8 cellular contexts compared by ENCODE assay signal in the genomic region with DNA sequence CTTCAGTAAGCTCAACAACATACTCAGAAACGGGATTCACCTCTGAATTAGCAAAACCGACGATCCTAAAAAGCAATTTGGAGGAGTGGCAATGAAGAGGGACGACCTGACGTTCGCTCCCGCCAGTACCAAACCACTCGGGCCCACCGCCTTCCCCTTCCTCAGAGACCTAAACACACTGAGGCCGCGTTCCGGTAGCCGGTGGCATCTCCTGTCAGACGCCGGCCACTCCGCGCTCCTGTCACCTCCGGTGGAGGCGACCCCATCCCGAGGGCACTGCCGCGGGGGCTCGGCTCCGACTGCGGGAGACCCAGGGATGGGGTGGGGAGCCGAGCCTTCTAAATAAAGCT. TPM values are rescaled to one million over a fixed set of nuclear protein-coding genes. Genes with fewer than 3 reads are reported as not detected.
DNase-seq lines count a peak whose midpoint lies in the region; ATAC-seq and TF ChIP-seq lines count a peak whose summit lies in the region.

No MANE protein-coding gene starts in this region.

- peaks cover 65% of the 10 kb centered on the region for H3K4me1 Mint-ChIP-seq in activated CD4-positive, alpha-beta T cell treated with anti-CD3 and anti-CD28 coated beads for 36 hours

- H3K27me3 ChIP-seq in endocrine pancreas (ENCODE audit: control insufficient read depth, insufficient read depth, low read length) (no peaks in the 10 kb centered on the region), muscle layer of colon (ENCODE audit: control insufficient read depth in 1 of 2, insufficient read depth in 2 of 2, low read length in 2 of 2) (no peaks in the 10 kb centered on the region), upper lobe of right lung (no peaks in the 10 kb centered on the region)

- H3K9ac ChIP-seq in endocrine pancreas (ENCODE audit: control insufficient read depth, insufficient read depth, low read length) (peak overlapping the region; percentile 88), muscle layer of colon (ENCODE audit: low read length) (peak overlapping the region; percentile 96)

- H3K4me3 ChIP-seq in endocrine pancreas (ENCODE audit: control insufficient read depth, insufficient read depth, low read length): peak overlapping the region; percentile 80
- H3K4me3 ChIP-seq in muscle layer of colon (ENCODE audit: low read depth in 1 of 2, low read length in 2 of 2): peak overlapping the region; percentile 89 to 94
- peak overlapping the region; percentile 95 for H3K4me3 ChIP-seq in upper lobe of right lung

- peaks cover 4% of the 10 kb centered on the region for H3K4me1 ChIP-seq in endocrine pancreas (ENCODE audit: control insufficient read depth, insufficient read depth, low read length)
- H3K4me1 ChIP-seq in muscle layer of colon (ENCODE audit: insufficient read depth, low read length): peaks cover 21% of the 10 kb centered on the region
- peaks cover 37% of the 10 kb centered on the region for H3K4me1 ChIP-seq in upper lobe of right lung

- no peaks in the 10 kb centered on the region for H3K36me3 ChIP-seq in endocrine pancreas (ENCODE audit: control insufficient read depth, insufficient read depth, low read length)
- no peaks in the 10 kb centered on the region for H3K36me3 ChIP-seq in muscle layer of colon (ENCODE audit: insufficient read depth, low read length)
- H3K36me3 ChIP-seq in upper lobe of right lung: peaks cover 2% of the 10 kb centered on the region

- CTCF ChIA-PET in activated CD4-positive, alpha-beta T cell treated with anti-CD3 and anti-CD28 coated beads for 36 hours (lab: Charles Lee): no interaction called here

- POLR2A ChIA-PET in activated CD4-positive, alpha-beta T cell treated with anti-CD3 and anti-CD28 coated beads for 36 hours (lab: Charles Lee): no interaction called here

- H3K27ac Mint-ChIP-seq in activated CD4-positive, alpha-beta T cell treated with anti-CD3 and anti-CD28 coated beads for 36 hours: peak overlapping the region; percentile 83

- TF ChIP-seq CTCF in upper lobe of right lung (IDR thresholded peaks at IDR 0.05): no peak

- no peaks in the 10 kb centered on the region for H3K27me3 Mint-ChIP-seq in activated CD4-positive, alpha-beta T cell treated with anti-CD3 and anti-CD28 coated beads for 36 hours

- H3K9me3 ChIP-seq in endocrine pancreas (ENCODE audit: control insufficient read depth, low read length) (no peaks in the 10 kb centered on the region), muscle layer of colon (ENCODE audit: low read length) (no peaks in the 10 kb centered on the region), upper lobe of right lung (no peaks in the 10 kb centered on the region)

- peaks cover 5% of the 10 kb centered on the region for H3K36me3 Mint-ChIP-seq in activated CD4-positive, alpha-beta T cell treated with anti-CD3 and anti-CD28 coated beads for 36 hours (ENCODE audit: low read depth)

- H3K9me3 Mint-ChIP-seq in activated CD4-positive, alpha-beta T cell treated with anti-CD3 and anti-CD28 coated beads for 36 hours (ENCODE audit: low read depth): no peaks in the 10 kb centered on the region

- intact Hi-C loops in activated CD4-positive, alpha-beta T cell treated with anti-CD3 and anti-CD28 coated beads for 36 hours (cut with DNase I, micrococcal nuclease): loop anchor here (1.0 to 5.0 kb wide), 10 partner anchors 11 to 418 kb away; a partner anchor contains a TSS
- intact Hi-C loops in upper lobe of right lung (cut with DNase I): no loop called here

- peak; percentile 58 for DNase-seq in activated CD4-positive, alpha-beta T cell treated with anti-CD3 and anti-CD28 coated beads for 36 hours
- no peak for DNase-seq in activated CD4-positive, alpha-beta T cell treated with anti-CD3 and anti-CD28 coated beads for 1 hour
- DNase-seq in T-helper 9 cell (peak; percentile 36), upper lobe of right lung (peak; percentile 76)

- no peak for ATAC-seq in activated CD4-positive, alpha-beta T cell treated with anti-CD3 and anti-CD28 coated beads for 36 hours
- ATAC-seq in HG03135 (IDR thresholded peaks at IDR 0.05; ENCODE audit: unreplicated experiment): peak; percentile 24
- peak; percentile 22 for ATAC-seq in upper lobe of right lung
- ATAC-seq in GM19351 (IDR thresholded peaks at IDR 0.05; ENCODE audit: unreplicated experiment): no peak

- H3K4me3 Mint-ChIP-seq in activated CD4-positive, alpha-beta T cell treated with anti-CD3 and anti-CD28 coated beads for 36 hours: peak overlapping the region; percentile 83

- H3K27ac ChIP-seq in muscle layer of colon (ENCODE audit: low read depth, low read length) (peak overlapping the region; percentile 93), upper lobe of right lung (peak overlapping the region; percentile 96)

RNA-seq across cellular contexts. Expression of a gene that starts 0.6 kb away (rescaled TPM):
- 10 to 100 TPM; 35.1 to 47.3 TPM for total RNA-seq in activated CD4-positive, alpha-beta T cell treated with anti-CD3 and anti-CD28 coated beads for 36 hours
- 42.2 TPM for total RNA-seq in upper lobe of right lung

RNA-seq across cellular contexts. Expression of a gene that starts 11.4 kb away (rescaled TPM):
- 10 to 100 TPM; 29.1 to 33.1 TPM for total RNA-seq in activated CD4-positive, alpha-beta T cell treated with anti-CD3 and anti-CD28 coated beads for 36 hours
- 10.0 TPM for total RNA-seq in upper lobe of right lung

RNA-seq across cellular contexts. Expression of a gene that starts 45.7 kb away (rescaled TPM):
- 10 to 100 TPM; 13.0 to 13.8 TPM for total RNA-seq in activated CD4-positive, alpha-beta T cell treated with anti-CD3 and anti-CD28 coated beads for 36 hours
- total RNA-seq in upper lobe of right lung: 14.9 TPM

RNA-seq across cellular contexts. Expression of a gene that starts 52.2 kb away (rescaled TPM):
- total RNA-seq in activated CD4-positive, alpha-beta T cell treated with anti-CD3 and anti-CD28 coated beads for 36 hours: 100 to 1,000 TPM; 179 to 188 TPM
- total RNA-seq in upper lobe of right lung: 282 TPM

Comparison
In these comparisons a context has a peak if more than half of its experiments do, and no peak if none do; other contexts are left out.
1. ATAC-seq: peak in HG03135 (single experiment) and upper lobe of right lung (single experiment); none in activated CD4-positive, alpha-beta T cell treated with anti-CD3 and anti-CD28 coated beads for 36 hours (single experiment) and GM19351 (single experiment).
2. Peak in every context shown above with its lines, with median percentiles within 50 percentile points of each other: H3K4me3 ChIP-seq.